11 cellular contexts compared by ENCODE assay signal in the genomic region with DNA sequence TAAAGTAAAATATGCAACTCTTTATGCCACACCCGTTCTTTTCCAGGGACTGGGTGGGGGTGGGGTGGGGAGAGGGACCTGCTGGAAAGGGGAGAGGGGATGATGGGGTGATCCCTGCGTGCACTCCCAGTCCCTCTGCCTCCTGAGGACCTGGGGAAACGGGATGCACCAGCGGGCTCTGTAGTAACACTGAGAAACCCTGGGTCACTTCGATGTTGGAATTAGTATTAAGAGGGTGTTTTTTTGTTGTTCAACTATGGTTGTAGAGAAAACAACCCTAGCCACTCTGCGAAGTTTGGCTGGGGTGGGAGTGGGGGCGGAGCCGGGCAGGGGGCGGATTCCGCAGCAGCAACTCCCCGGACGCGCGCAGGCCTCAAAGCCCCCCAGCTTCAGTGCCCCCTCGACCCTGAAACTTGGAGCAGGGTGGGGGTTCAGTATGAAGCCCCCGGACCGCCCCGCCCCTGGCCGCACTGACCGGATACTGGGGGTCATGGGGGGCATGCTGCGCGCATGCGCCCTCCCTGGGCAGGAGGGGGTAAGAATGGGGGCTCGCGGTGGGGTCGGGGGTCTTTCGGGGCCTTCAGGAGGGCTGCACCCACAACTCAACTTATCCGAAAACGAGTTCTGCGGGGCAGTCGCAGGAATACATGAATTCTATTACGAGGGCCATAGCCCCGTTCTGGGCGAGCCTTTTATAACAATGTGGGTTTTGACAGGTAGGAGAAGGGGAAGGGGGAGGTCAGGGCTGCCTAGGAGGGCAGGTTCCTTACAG. TPM values are rescaled to one million over a fixed set of nuclear protein-coding genes. Genes with fewer than 3 reads are reported as not detected.
A peak's percentile ranks its signal among the peaks of the same experiment; 100 is the strongest.
DNase-seq lines count a peak whose midpoint lies in the region; ATAC-seq and TF ChIP-seq lines count a peak whose summit lies in the region.
"Had no signal": no experiment of that assay in that cellular context is flagged by ENCODE, and none has a peak within 500 bp of the region (broad histone marks: within the 10 kb centered on the region; RNA-seq: fewer than 3 reads in every experiment).

No MANE protein-coding gene starts in this region.

- no peak for TF ChIP-seq EP300 in esophagus muscularis mucosa (IDR thresholded peaks at IDR 0.05)

- peaks cover 17% of the 10 kb centered on the region for H3K4me1 Mint-ChIP-seq in activated T-cell treated with anti-CD3 and anti-CD28 coated beads, Interleukin-2, amount 50 U/mL, for 4 hours (ENCODE audit: low read depth)

- intact Hi-C loops in esophagus muscularis mucosa (cut with DNase I) = no loop called here

- no peaks in the 10 kb centered on the region for H3K9me3 Mint-ChIP-seq in activated T-cell treated with anti-CD3 and anti-CD28 coated beads, Interleukin-2, amount 50 U/mL, for 4 hours

- DNase-seq in activated T-cell treated with anti-CD3 and anti-CD28 coated beads, Interleukin-2, amount 50 U/mL, for 4 hours = no peak
- no peak for DNase-seq in activated T-cell treated with anti-CD3 and anti-CD28 coated beads, Interleukin-2, amount 50 U/mL, for 1 hour
- DNase-seq in esophagus muscularis mucosa (ENCODE audit: extremely low spot score) = no peak
- peak; percentile 55 for DNase-seq in ureter (ENCODE audit: low spot score)
- DNase-seq in effector CD4-positive, alpha-beta T cell = no peak
- no peak for DNase-seq in erythroblast (lab: John Stamatoyannopoulos, UW)
- DNase-seq: AML-193; NCI-H510A treated with DMSO at 0.1 percent for 48 hours; stimulated activated CD4-positive, alpha-beta T cell treated with anti-CD3 and anti-CD28 coated beads, Interleukin-2, amount 100 ng/mL, for 48 hours had no signal

- TF ChIP-seq CTCF in esophagus muscularis mucosa (IDR thresholded peaks at IDR 0.05) = no peak

- H3K36me3 Mint-ChIP-seq in activated T-cell treated with anti-CD3 and anti-CD28 coated beads, Interleukin-2, amount 50 U/mL, for 4 hours (ENCODE audit: insufficient read depth) = no peaks in the 10 kb centered on the region

- peak overlapping the region; percentile 68 for H3K4me3 Mint-ChIP-seq in activated T-cell treated with anti-CD3 and anti-CD28 coated beads, Interleukin-2, amount 50 U/mL, for 4 hours

- H3K27ac ChIP-seq in esophagus muscularis mucosa (replicated peaks in 1 of 4) = peak overlapping the region; percentile 95 to 99 (median 96)
- peak overlapping the region; percentile 92 for H3K27ac ChIP-seq in muscle layer of duodenum (ENCODE audit: low read length)

- H3K4me1 ChIP-seq in esophagus muscularis mucosa = peaks cover 47 to 96% (median 86%) of the 10 kb centered on the region in 4 donors
- peaks cover 6 to 73% of the 10 kb centered on the region in 2 donors for H3K4me1 ChIP-seq in muscle layer of duodenum (ENCODE audit: control insufficient read depth in 1 of 2, insufficient read depth in 2 of 2, low read length in 2 of 2)

- H3K9me3 ChIP-seq in esophagus muscularis mucosa (no peaks in the 10 kb centered on the region), muscle layer of duodenum (ENCODE audit: control insufficient read depth in 1 of 2, low read length in 2 of 2) (no peaks in the 10 kb centered on the region)

- H3K36me3 ChIP-seq in esophagus muscularis mucosa = peaks cover 6 to 48% (median 23%) of the 10 kb centered on the region in 4 donors
- peaks cover 0 to 26% of the 10 kb centered on the region in 2 donors for H3K36me3 ChIP-seq in muscle layer of duodenum (ENCODE audit: control insufficient read depth in 1 of 2, insufficient read depth in 2 of 2, low read length in 2 of 2)

- no peak for ATAC-seq in activated T-cell treated with anti-CD3 and anti-CD28 coated beads, Interleukin-2, amount 50 U/mL, for 4 hours
- ATAC-seq in HG02885 (IDR thresholded peaks at IDR 0.05; ENCODE audit: poor library complexity, unreplicated experiment) = no peak

- 10% methylated on average over 13 of the region's 34 CpGs for WGBS in esophagus muscularis mucosa

- H3K4me3 ChIP-seq in esophagus muscularis mucosa (peak overlapping the region; percentile 67 to 93 (median 85)), muscle layer of duodenum (ENCODE audit: low read depth in 1 of 2, low read length in 2 of 2) (peak overlapping the region; percentile 53 to 74)

- peaks cover 13% of the 10 kb centered on the region for H3K27me3 Mint-ChIP-seq in activated T-cell treated with anti-CD3 and anti-CD28 coated beads, Interleukin-2, amount 50 U/mL, for 4 hours (ENCODE audit: low read depth)

- no peak for TF ChIP-seq POLR2A in esophagus muscularis mucosa (IDR thresholded peaks at IDR 0.05; ENCODE audit: low read depth)
- TF ChIP-seq POLR2A in erythroblast (IDR thresholded peaks at IDR 0.05; ENCODE audit: low read length) = no peak

- H3K27me3 ChIP-seq in esophagus muscularis mucosa (peaks cover 0 to 17% (median 0%) of the 10 kb centered on the region in 4 donors), muscle layer of duodenum (ENCODE audit: low read depth, low read length) (peaks cover 15% of the 10 kb centered on the region)

RNA-seq across cellular contexts. Expression of a gene that starts 1.3 kb away (rescaled TPM):
- total RNA-seq in activated T-cell treated with anti-CD3 and anti-CD28 coated beads, Interleukin-2, amount 50 U/mL, for 4 hours = 1 to 10 TPM in 1 of 3 donors, under 1 TPM in 2; 0.56 to 1.6 (median 0.65) TPM
- 100 to 1,000 TPM in 3 of 4 donors, 10 to 100 TPM in 1; 77.7 to 133 (median 111) TPM for total RNA-seq in esophagus muscularis mucosa
- total RNA-seq in ureter = 41.5 TPM

RNA-seq across cellular contexts. Expression of a gene that starts 5.3 kb away (rescaled TPM):
- 10 to 100 TPM; 15.9 to 18.6 (median 17.0) TPM for total RNA-seq in activated T-cell treated with anti-CD3 and anti-CD28 coated beads, Interleukin-2, amount 50 U/mL, for 4 hours
- 10 to 100 TPM; 39.0 to 68.6 (median 46.8) TPM for total RNA-seq in esophagus muscularis mucosa
- 40.0 TPM for total RNA-seq in ureter

RNA-seq across cellular contexts. Expression of a gene that starts 19.0 kb away (rescaled TPM):
- 10 to 100 TPM; 28.6 to 32.0 (median 29.1) TPM for total RNA-seq in activated T-cell treated with anti-CD3 and anti-CD28 coated beads, Interleukin-2, amount 50 U/mL, for 4 hours
- total RNA-seq in esophagus muscularis mucosa = 10 to 100 TPM; 22.7 to 30.7 (median 29.0) TPM
- total RNA-seq in ureter = 48.0 TPM

RNA-seq across cellular contexts. Expression of a gene that starts 23.0 kb away (rescaled TPM):
- 1 to 10 TPM; 3.2 to 4.6 (median 3.6) TPM for total RNA-seq in activated T-cell treated with anti-CD3 and anti-CD28 coated beads, Interleukin-2, amount 50 U/mL, for 4 hours
- total RNA-seq in esophagus muscularis mucosa (10 to 100 TPM in 2 of 4 donors, 1 to 10 TPM in 2; 2.8 to 10.9 (median 7.3) TPM), ureter (3.3 TPM)

Comparison
In these comparisons a context has a peak if more than half of its experiments do, and no peak if none do; other contexts are left out.
1. RNA of a gene that starts 1.3 kb away (total RNA-seq): 77.7 to 133 TPM in esophagus muscularis mucosa and 41.5 TPM in ureter (single experiment); 0.56 to 1.6 TPM in activated T-cell treated with anti-CD3 and anti-CD28 coated beads, Interleukin-2, amount 50 U/mL, for 4 hours; every median in the first group is over 10 times any median in the second.